18 cellular contexts compared by ENCODE assay signal in the genomic region with DNA sequence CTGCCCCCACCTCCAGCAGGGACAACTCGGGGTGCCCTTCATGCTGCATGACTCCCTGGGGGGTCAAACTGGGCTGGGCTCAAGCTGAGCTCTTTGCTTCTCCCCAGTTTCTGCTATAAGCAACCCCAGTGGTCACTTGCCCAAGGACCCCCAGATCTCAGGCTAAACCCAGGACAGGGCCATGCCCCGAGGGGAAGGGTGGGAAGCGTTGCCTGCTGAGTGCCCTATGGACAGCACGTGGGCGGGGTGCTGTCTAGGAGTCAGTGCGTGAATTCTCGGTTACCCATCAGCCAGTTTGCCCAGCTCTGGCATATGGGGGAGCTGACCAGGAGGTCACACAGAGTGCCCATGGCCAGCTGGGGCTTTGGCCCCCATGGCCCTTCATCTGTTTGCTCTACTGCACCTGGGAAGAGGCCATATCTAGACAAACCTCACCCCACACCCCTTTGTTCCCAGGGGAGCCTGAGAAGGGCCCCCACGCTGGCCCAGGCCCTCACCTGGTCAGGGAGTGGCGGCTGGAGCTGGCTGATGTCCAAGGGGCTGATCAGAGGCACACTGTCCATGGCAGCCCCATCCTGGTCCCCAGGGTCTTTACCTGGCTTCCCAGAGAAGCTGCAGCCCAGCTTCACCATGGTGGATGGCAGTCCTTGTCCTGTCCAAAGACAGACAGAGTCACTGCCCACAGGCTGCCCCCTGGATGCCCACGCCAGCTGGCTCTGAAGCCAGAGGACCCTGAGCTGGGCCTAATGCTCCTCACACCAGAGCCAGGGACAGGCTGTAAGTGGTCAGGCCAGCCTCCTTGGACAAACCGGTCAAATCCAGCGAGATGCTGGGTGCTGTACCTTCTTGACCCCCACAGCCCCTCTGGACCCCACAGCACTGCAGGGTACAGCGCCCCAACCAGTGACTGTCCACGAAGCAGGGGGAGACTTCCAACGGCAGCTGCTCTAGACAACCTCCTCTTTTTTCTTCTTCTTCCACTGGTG. TPM values are rescaled to one million over a fixed set of nuclear protein-coding genes. Genes with fewer than 3 reads are reported as not detected.
DNase-seq lines count a peak whose midpoint lies in the region; FAIRE-seq and TF ChIP-seq lines count a peak whose summit lies in the region.
"Had no signal": no experiment of that assay in that cellular context is flagged by ENCODE, and none has a peak within 500 bp of the region (broad histone marks: within the 10 kb centered on the region; RNA-seq: fewer than 3 reads in every experiment).

No MANE protein-coding gene starts in this region.

- peaks cover 85% of the 10 kb centered on the region for H3K27me3 ChIP-seq in HUES6 (ENCODE audit: control insufficient read depth, insufficient read depth, low read length)
- H3K27me3 ChIP-seq in smooth muscle cell (ENCODE audit: low read depth), result peaks cover 60% of the 10 kb centered on the region

- H3K79me2 ChIP-seq in smooth muscle cell (ENCODE audit: low read depth), result no peaks in the 10 kb centered on the region

- H3F3A ChIP-seq in smooth muscle cell (ENCODE audit: low read depth), result no peaks in the 10 kb centered on the region

- no peak overlapping the region for H3K4me3 ChIP-seq in HUES6 (ENCODE audit: low read depth, low read length)
- no peak overlapping the region for H3K4me3 ChIP-seq in smooth muscle cell
- H3K4me3 ChIP-seq: left ventricle myocardium inferior, prostate gland, thyroid gland had no signal

- H3K4me1 ChIP-seq in HUES6 (ENCODE audit: control insufficient read depth, insufficient read depth, low read length) (peaks cover 22% of the 10 kb centered on the region), smooth muscle cell (ENCODE audit: low read depth) (peaks cover 12% of the 10 kb centered on the region)
- H3K4me1 ChIP-seq: prostate gland had no signal

- no peaks in the 10 kb centered on the region for H4K20me1 ChIP-seq in smooth muscle cell (ENCODE audit: low read depth)

- no peak for FAIRE-seq in HTR-8/SVneo (lab: Jason Lieb, UNC)

- no peak overlapping the region for H3K4me2 ChIP-seq in smooth muscle cell

- H3K9ac ChIP-seq in HUES6 (ENCODE audit: low read length) (peak overlapping the region; percentile 7), smooth muscle cell (ENCODE audit: low read depth) (no peak overlapping the region)

- H3K27ac ChIP-seq in HUES6 (ENCODE audit: low read depth, low read length) (no peak overlapping the region), smooth muscle cell (ENCODE audit: low read depth) (no peak overlapping the region)
- H3K27ac ChIP-seq: ascending aorta, left ventricle myocardium inferior, prostate gland, RWPE1, sigmoid colon, SK-N-MC, thyroid gland had no signal

- H3K36me3 Mint-ChIP-seq in brain (peaks cover 14% of the 10 kb centered on the region), osteocyte (ENCODE audit: unreplicated experiment) (peaks cover 2% of the 10 kb centered on the region)

- WGBS in smooth muscle cell (ENCODE audit: low lambda C conversion rate), result 89% methylated on average over 15 of the region's 15 CpGs

- H3K27ac Mint-ChIP-seq in brain, result peak overlapping the region in 2 of 5 experiments; percentile 45 to 93
- H3K27ac Mint-ChIP-seq in osteocyte (ENCODE audit: unreplicated experiment), result peak overlapping the region; percentile 83
- H3K27ac Mint-ChIP-seq: T-helper 1 cell treated with Interleukin-12 subunit alpha and Interleukin-12 subunit beta and Interleukin-4 antibody, amounts not matched to agents 30 μg/mL and 1 μg/mL, for 36 hours had no signal

- H2AFZ ChIP-seq in smooth muscle cell (ENCODE audit: low read depth), result no peak overlapping the region

- H3K9me3 ChIP-seq in HUES6 (ENCODE audit: control insufficient read depth, insufficient read depth, low read depth, low read length) (no peaks in the 10 kb centered on the region), smooth muscle cell (replicated peaks; ENCODE audit: low read depth) (no peaks in the 10 kb centered on the region)
- H3K9me3 ChIP-seq: ascending aorta, left ventricle myocardium inferior, prostate gland, sigmoid colon, thyroid gland had no signal

- H3K36me3 ChIP-seq in HUES6 (ENCODE audit: control insufficient read depth, insufficient read depth, low read length), result no peaks in the 10 kb centered on the region
- no peaks in the 10 kb centered on the region for H3K36me3 ChIP-seq in smooth muscle cell (ENCODE audit: low read depth)
- H3K36me3 ChIP-seq: ascending aorta, left ventricle myocardium inferior, prostate gland, sigmoid colon, thyroid gland had no signal

- H3K27me3 Mint-ChIP-seq in brain (peaks cover 61% of the 10 kb centered on the region), osteocyte (ENCODE audit: unreplicated experiment) (peaks cover 21% of the 10 kb centered on the region)

- DNase-seq in osteocyte (ENCODE audit: extremely low spot score, unreplicated experiment) (no peak), HTR-8/SVneo (ENCODE audit: insufficient read length, low spot score) (no peak), smooth muscle cell (lab: John Stamatoyannopoulos, UW; ENCODE audit: unreplicated experiment) (no peak)
- DNase-seq: cortex of kidney; stimulated activated CD4-positive, alpha-beta T cell treated with anti-CD3 and anti-CD28 coated beads, Interleukin-4, amount 100 ng/mL, for 1 hour had no signal

- TF ChIP-seq CTCF in brain (conservative IDR thresholded peaks at IDR 0.05), result no peak
- no peak for TF ChIP-seq CTCF in osteocyte (IDR thresholded peaks at IDR 0.05)
- no peak for TF ChIP-seq CTCF in smooth muscle cell (IDR thresholded peaks at IDR 0.05; ENCODE audit: borderline replicate concordance, insufficient read depth, poor library complexity, severe bottlenecking)

- H3K4me1 Mint-ChIP-seq in brain (peaks cover 30% of the 10 kb centered on the region), osteocyte (ENCODE audit: unreplicated experiment) (peaks cover 45% of the 10 kb centered on the region)

- peaks cover 9 to 22% (median 20%) of the 10 kb centered on the region in 5 experiments for H3K9me3 Mint-ChIP-seq in brain
- peaks cover 5% of the 10 kb centered on the region for H3K9me3 Mint-ChIP-seq in osteocyte (ENCODE audit: unreplicated experiment)
- H3K9me3 Mint-ChIP-seq: activated T-cell treated with anti-CD3 and anti-CD28 coated beads, Interleukin-2, amount 50 U/mL, for 4 hours; T-helper 1 cell treated with Interleukin-12 subunit alpha and Interleukin-12 subunit beta and Interleukin-4 antibody, amounts not matched to agents 30 μg/mL and 1 μg/mL, for 36 hours had no signal

- peak overlapping the region in 4 of 5 experiments; percentile 60 to 76 (median 74) for H3K4me3 Mint-ChIP-seq in brain
- no peak overlapping the region for H3K4me3 Mint-ChIP-seq in osteocyte (ENCODE audit: unreplicated experiment)
- H3K4me3 Mint-ChIP-seq: T-helper 1 cell treated with Interleukin-12 subunit alpha and Interleukin-12 subunit beta and Interleukin-4 antibody, amounts not matched to agents 30 μg/mL and 1 μg/mL, for 36 hours had no signal

RNA-seq across cellular contexts. Expression of gene CALY, which starts 8.0 kb away (rescaled TPM):
- polyA plus RNA-seq in brain (ENCODE audit: insufficient read depth, low read depth, low replicate concordance), result 52.8 TPM
- 3.5 TPM in 2 replicates for total RNA-seq in osteocyte
- 2.4 and 7.8 TPM in 2 replicates for total RNA-seq in smooth muscle cell
- 9.4 and 10.1 TPM in 2 replicates for polyA plus RNA-seq in smooth muscle cell
- total RNA-seq: activated T-cell treated with anti-CD3 and anti-CD28 coated beads, Interleukin-2, amount 50 U/mL, for 4 hours; ascending aorta; H4; left ventricle myocardium inferior had no signal

RNA-seq across cellular contexts. Expression of gene PRAP1, which starts 18.5 kb away (rescaled TPM):
- polyA plus RNA-seq in brain (ENCODE audit: insufficient read depth, low read depth, low replicate concordance) (not detected), smooth muscle cell (0.27 and 1.4 TPM in 2 replicates)
- total RNA-seq in osteocyte (not detected in 2 replicates), smooth muscle cell (not detected in 2 replicates)
- total RNA-seq: activated T-cell treated with anti-CD3 and anti-CD28 coated beads, Interleukin-2, amount 50 U/mL, for 4 hours; ascending aorta; H4; left ventricle myocardium inferior; thyroid gland had no signal
- polyA plus RNA-seq: BJ had no signal

RNA-seq across cellular contexts. Expression of gene ZNF511, which starts 19.9 kb away (rescaled TPM):
- polyA plus RNA-seq in brain (ENCODE audit: insufficient read depth, low read depth, low replicate concordance) (39.1 TPM), smooth muscle cell (52.3 and 70.2 TPM in 2 replicates)
- total RNA-seq in osteocyte (35.1 and 39.1 TPM in 2 replicates), smooth muscle cell (15.3 and 20.0 TPM in 2 replicates)

RNA-seq across cellular contexts. Expression of gene TUBGCP2, which starts 20.0 kb away (rescaled TPM):
- 58.0 TPM for polyA plus RNA-seq in brain (ENCODE audit: insufficient read depth, low read depth, low replicate concordance)
- total RNA-seq in osteocyte, result 67.2 and 75.2 TPM in 2 replicates
- 39.5 and 48.5 TPM in 2 replicates for total RNA-seq in smooth muscle cell
- polyA plus RNA-seq in smooth muscle cell, result 40.5 and 47.0 TPM in 2 replicates

RNA-seq across cellular contexts. Expression of gene FUOM, which starts 29.2 kb away (rescaled TPM):
- polyA plus RNA-seq in brain (ENCODE audit: insufficient read depth, low read depth, low replicate concordance) (3.5 TPM), smooth muscle cell (43.9 and 46.7 TPM in 2 replicates)
- total RNA-seq in osteocyte (20.5 and 24.0 TPM in 2 replicates), smooth muscle cell (16.6 and 19.5 TPM in 2 replicates)
